Comparison of ENCODE assay signal across 8 cellular contexts in genomic region chr20:52150440-52151258, GRCh38. TPM values are rescaled to one million over a fixed set of nuclear protein-coding genes. Genes with fewer than 3 reads are reported as not detected.
A peak's percentile ranks its signal among the peaks of the same experiment; 100 is the strongest.
DNase-seq lines count a peak whose midpoint lies in the region; ATAC-seq and TF ChIP-seq lines count a peak whose summit lies in the region.

No MANE protein-coding gene starts in this region.

- no peak overlapping the region for H2BK5ac ChIP-seq in mesenchymal stem cell (ENCODE audit: low read depth, low read length, poor library complexity, severe bottlenecking)

- H3K27ac ChIP-seq in 22Rv1 (no peak overlapping the region), DOHH2 (ENCODE audit: low read depth, low read length) (no peak overlapping the region), OCI-LY7 (ENCODE audit: low read depth, low read length, poor library complexity, severe bottlenecking) (no peak overlapping the region), coronary artery (no peak overlapping the region), mesenchymal stem cell (ENCODE audit: low read length, poor library complexity, severe bottlenecking) (no peak overlapping the region)

- no peak for ATAC-seq in GM18519 (IDR thresholded peaks at IDR 0.05; ENCODE audit: low FRiP score, unreplicated experiment)

- H3K79me1 ChIP-seq in mesenchymal stem cell (replicated peaks; ENCODE audit: low read length, poor library complexity, severe bottlenecking) = peaks cover 7% of the 10 kb centered on the region

- no peak overlapping the region for H3K9ac ChIP-seq in mesenchymal stem cell (ENCODE audit: low read length)

- no peaks in the 10 kb centered on the region for H4K20me1 ChIP-seq in DOHH2 (ENCODE audit: control insufficient read depth, insufficient read depth, low read depth, low read length)
- H4K20me1 ChIP-seq in OCI-LY7 (ENCODE audit: insufficient read depth, low read length) = no peaks in the 10 kb centered on the region; the same call in 1 of the 2 replicates

- H3K27me3 Mint-ChIP-seq in activated CD4-positive, alpha-beta memory T cell treated with anti-CD3 and anti-CD28 coated beads, Interleukin-2, amount 10 ng/mL, durations not matched to agents 7 days and 5 days = no peaks in the 10 kb centered on the region

- no peak overlapping the region for H2AFZ ChIP-seq in OCI-LY7 (ENCODE audit: low read length)
- H2AFZ ChIP-seq in mesenchymal stem cell (ENCODE audit: low read depth, low read length) = no peak overlapping the region

- H3K36me3 ChIP-seq in DOHH2 (ENCODE audit: control insufficient read depth, low read length) (no peaks in the 10 kb centered on the region; the same call in 1 of the 2 replicates), OCI-LY7 (ENCODE audit: insufficient read depth, low read length) (peaks cover 16% of the 10 kb centered on the region; the same call in 1 of the 2 replicates), mesenchymal stem cell (ENCODE audit: control insufficient read depth in 1 of 2, insufficient read depth in 2 of 2, low read depth in 1 of 2, low read length in 2 of 2) (peaks cover 19 to 30% of the 10 kb centered on the region in 2 experiments)

- H3K4me2 ChIP-seq in DOHH2 (ENCODE audit: low read length) = no peak overlapping the region
- no peak overlapping the region for H3K4me2 ChIP-seq in OCI-LY7 (ENCODE audit: low read length)
- H3K4me2 ChIP-seq in mesenchymal stem cell (ENCODE audit: low read length, poor library complexity, severe bottlenecking) = no peak overlapping the region

- H3K14ac ChIP-seq in mesenchymal stem cell (ENCODE audit: low read length in 2 of 2) = no peak overlapping the region

- no TSS peak for BruUV-seq in OCI-LY7 (replicated peaks; lab: Mats Ljungman, UMichigan)

- H4K8ac ChIP-seq in mesenchymal stem cell (ENCODE audit: low read length) = no peak overlapping the region

- no peaks in the 10 kb centered on the region for H3K27me3 ChIP-seq in DOHH2 (ENCODE audit: control insufficient read depth, low read length)
- no peaks in the 10 kb centered on the region for H3K27me3 ChIP-seq in mesenchymal stem cell (ENCODE audit: control insufficient read depth in 1 of 2, insufficient read depth in 1 of 2, low read length in 2 of 2)

- intact Hi-C loops in OCI-LY7 (cut with micrococcal nuclease; ENCODE audit: unreplicated experiment) = loop anchor here (5.0 kb wide), 1 partner anchor 513 kb away; no protein-coding TSS in a partner anchor

- H3K79me2 ChIP-seq in DOHH2 (ENCODE audit: control insufficient read depth, low read length) = no peaks in the 10 kb centered on the region
- no peaks in the 10 kb centered on the region for H3K79me2 ChIP-seq in OCI-LY7 (ENCODE audit: insufficient read depth, low read depth, low read length)

- no peak overlapping the region for H3K23ac ChIP-seq in mesenchymal stem cell (ENCODE audit: low read length in 2 of 2)

- H3K9me3 ChIP-seq in DOHH2 (ENCODE audit: control insufficient read depth, insufficient read depth, low read length) = no peaks in the 10 kb centered on the region
- no peaks in the 10 kb centered on the region for H3K9me3 ChIP-seq in OCI-LY7 (ENCODE audit: low read length)
- H3K9me3 ChIP-seq in mesenchymal stem cell (ENCODE audit: control insufficient read depth, low read length) = no peaks in the 10 kb centered on the region

- H3K4me3 Mint-ChIP-seq in activated CD4-positive, alpha-beta memory T cell treated with anti-CD3 and anti-CD28 coated beads, Interleukin-2, amount 10 ng/mL, durations not matched to agents 7 days and 5 days = no peak overlapping the region

- H3K4me1 ChIP-seq in DOHH2 (ENCODE audit: control insufficient read depth, low read length) (no peaks in the 10 kb centered on the region), OCI-LY7 (ENCODE audit: insufficient read depth, low read length, poor library complexity, severe bottlenecking) (no peaks in the 10 kb centered on the region), mesenchymal stem cell (ENCODE audit: control insufficient read depth, insufficient read depth, low read depth, low read length) (no peaks in the 10 kb centered on the region)

- CTCF ChIA-PET in OCI-LY7 (lab: Charles Lee; ENCODE audit: unreplicated experiment) = no interaction called here
- CTCF ChIA-PET in activated CD4-positive, alpha-beta memory T cell treated with anti-CD3 and anti-CD28 coated beads, Interleukin-2, amount 10 ng/mL, durations not matched to agents 7 days and 5 days (lab: Charles Lee) = interaction anchor here (0.7 to 1.9 kb wide), 7 partner anchors 13 to 162 kb away, joined by 3 to 16 read pairs (median 3); partner anchors contain the start of gene ZFP64

- H3K9me3 Mint-ChIP-seq in activated CD4-positive, alpha-beta memory T cell treated with anti-CD3 and anti-CD28 coated beads, Interleukin-2, amount 10 ng/mL, durations not matched to agents 7 days and 5 days = no peaks in the 10 kb centered on the region

- no peak overlapping the region for H3K18ac ChIP-seq in mesenchymal stem cell (ENCODE audit: low read depth in 1 of 2, low read length in 2 of 2)

- H2BK12ac ChIP-seq in mesenchymal stem cell (ENCODE audit: low read length in 2 of 2) = no peak overlapping the region

- no peak overlapping the region for H2BK15ac ChIP-seq in mesenchymal stem cell (ENCODE audit: low read depth, poor library complexity, severe bottlenecking)

- no peaks in the 10 kb centered on the region for H3K4me1 Mint-ChIP-seq in activated CD4-positive, alpha-beta memory T cell treated with anti-CD3 and anti-CD28 coated beads, Interleukin-2, amount 10 ng/mL, durations not matched to agents 7 days and 5 days

- no peak overlapping the region for H3K4me3 ChIP-seq in DOHH2 (ENCODE audit: low read length)
- H3K4me3 ChIP-seq in OCI-LY7 (ENCODE audit: low read depth, low read length, poor library complexity, severe bottlenecking) = no peak overlapping the region
- H3K4me3 ChIP-seq in coronary artery = no peak overlapping the region
- no peak overlapping the region for H3K4me3 ChIP-seq in mesenchymal stem cell (ENCODE audit: insufficient read depth in 1 of 2, low read depth in 1 of 2, low read length in 2 of 2)

- no CpG with 5 or more reads among the region's 2 CpGs for WGBS in mesenchymal stem cell

- POLR2A ChIA-PET in OCI-LY7 (lab: Charles Lee) = no interaction called here
- POLR2A ChIA-PET in activated CD4-positive, alpha-beta memory T cell treated with anti-CD3 and anti-CD28 coated beads, Interleukin-2, amount 10 ng/mL, durations not matched to agents 7 days and 5 days (lab: Charles Lee) = no interaction called here

- TF ChIP-seq CTCF in 22Rv1 (IDR thresholded peaks at IDR 0.05) (peak; percentile 94), DOHH2 (IDR thresholded peaks at IDR 0.05; ENCODE audit: low read depth, low read length, poor library complexity, severe bottlenecking) (peak; percentile 76), OCI-LY7 (conservative IDR thresholded peaks at IDR 0.05; ENCODE audit: low read length) (peak; percentile 94), coronary artery (IDR thresholded peaks at IDR 0.05) (peak; percentile 74)

- H3F3A ChIP-seq in DOHH2 (ENCODE audit: control insufficient read depth, insufficient read depth) = no peaks in the 10 kb centered on the region

- H3K9me2 ChIP-seq in DOHH2 (replicated peaks; ENCODE audit: control insufficient read depth, low read length) = no peaks in the 10 kb centered on the region
- H3K9me2 ChIP-seq in OCI-LY7 (ENCODE audit: insufficient read depth, low read length) = no peaks in the 10 kb centered on the region

- no peak overlapping the region for H4K91ac ChIP-seq in mesenchymal stem cell (ENCODE audit: low read length)

- no peak overlapping the region for H2BK120ac ChIP-seq in mesenchymal stem cell (ENCODE audit: low read depth, low read length)

- H3K4ac ChIP-seq in mesenchymal stem cell (ENCODE audit: low read depth in 1 of 2, low read length in 2 of 2) = no peak overlapping the region

- peaks cover 8% of the 10 kb centered on the region for H3K36me3 Mint-ChIP-seq in activated CD4-positive, alpha-beta memory T cell treated with anti-CD3 and anti-CD28 coated beads, Interleukin-2, amount 10 ng/mL, durations not matched to agents 7 days and 5 days (ENCODE audit: low read depth)

- no peak overlapping the region for H2AK5ac ChIP-seq in mesenchymal stem cell (ENCODE audit: low read length, severe bottlenecking)

- H3K27ac Mint-ChIP-seq in activated CD4-positive, alpha-beta memory T cell treated with anti-CD3 and anti-CD28 coated beads, Interleukin-2, amount 10 ng/mL, durations not matched to agents 7 days and 5 days = no peak overlapping the region

- DNase-seq in HS-5 (ENCODE audit: low read depth) (peak; percentile 84), OCI-LY7 (ENCODE audit: low spot score) (peak; percentile 51), coronary artery (ENCODE audit: low spot score) (no peak), mesenchymal stem cell (peak; percentile 59)
- DNase-seq in activated CD4-positive, alpha-beta memory T cell treated with anti-CD3 and anti-CD28 coated beads, Interleukin-2, amount 10 ng/mL, durations not matched to agents 7 days and 5 days = no peak

RNA-seq across cellular contexts. Expression of gene ZFP64, which starts 40.9 kb away (rescaled TPM):
- 10.0 and 14.4 TPM in 2 replicates for total RNA-seq in OCI-LY7 (2014; rRNA removed; shearing (Covaris generic))
- total RNA-seq in OCI-LY7 (2022) = 16.7 and 19.0 TPM in 2 replicates
- polyA plus RNA-seq in mesenchymal stem cell (2013, experiment 1 of 2) = 22.2 TPM
- 22.4 TPM for polyA plus RNA-seq in mesenchymal stem cell (2013, experiment 2 of 2)
- total RNA-seq in activated CD4-positive, alpha-beta memory T cell treated with anti-CD3 and anti-CD28 coated beads, Interleukin-2, amount 10 ng/mL, durations not matched to agents 7 days and 5 days = 10 to 100 TPM in 1 of 2 experiments, 1 to 10 TPM in 1; 9.7 to 10.7 TPM

Comparison
In these comparisons a context has a peak if more than half of its experiments do, and no peak if none do; other contexts are left out.
1. DNase-seq: peak in HS-5 (single experiment), OCI-LY7 (single experiment) and mesenchymal stem cell (single experiment); none in coronary artery (single experiment) and activated CD4-positive, alpha-beta memory T cell treated with anti-CD3 and anti-CD28 coated beads, Interleukin-2, amount 10 ng/mL, durations not matched to agents 7 days and 5 days (single experiment).
2. Peak in every context shown above with its lines, with median percentiles within 50 percentile points of each other: CTCF ChIP-seq.